Comparison of ENCODE assay signal across 2 cellular contexts in the genomic region with DNA sequence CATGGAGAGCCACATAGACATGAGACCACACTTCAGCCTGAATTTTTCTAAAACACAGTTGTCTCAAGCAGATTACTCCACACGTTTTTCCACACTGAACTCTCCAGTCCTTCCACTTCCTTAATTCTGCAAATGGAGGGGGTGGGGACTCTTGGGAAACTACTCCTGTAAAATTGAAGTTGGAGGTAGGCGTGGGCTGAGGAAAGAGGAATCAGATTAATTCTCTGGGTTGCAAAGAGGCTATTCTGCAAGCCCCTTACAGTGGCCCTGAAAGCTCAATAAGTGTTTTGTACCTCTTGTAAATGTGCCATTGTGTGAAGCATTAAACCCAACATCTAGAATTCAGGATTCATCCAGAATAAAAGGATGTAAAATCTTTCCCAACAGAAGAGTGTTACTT.
TF ChIP-seq lines count a peak whose summit lies in the region.

No MANE protein-coding gene starts in this region.

TF ChIP-seq in HCT116, 20 proteins besides CTCF, POLR2A, EP300 and RAD21 (continued from another document):
- TF ChIP-seq, protein P1, sequence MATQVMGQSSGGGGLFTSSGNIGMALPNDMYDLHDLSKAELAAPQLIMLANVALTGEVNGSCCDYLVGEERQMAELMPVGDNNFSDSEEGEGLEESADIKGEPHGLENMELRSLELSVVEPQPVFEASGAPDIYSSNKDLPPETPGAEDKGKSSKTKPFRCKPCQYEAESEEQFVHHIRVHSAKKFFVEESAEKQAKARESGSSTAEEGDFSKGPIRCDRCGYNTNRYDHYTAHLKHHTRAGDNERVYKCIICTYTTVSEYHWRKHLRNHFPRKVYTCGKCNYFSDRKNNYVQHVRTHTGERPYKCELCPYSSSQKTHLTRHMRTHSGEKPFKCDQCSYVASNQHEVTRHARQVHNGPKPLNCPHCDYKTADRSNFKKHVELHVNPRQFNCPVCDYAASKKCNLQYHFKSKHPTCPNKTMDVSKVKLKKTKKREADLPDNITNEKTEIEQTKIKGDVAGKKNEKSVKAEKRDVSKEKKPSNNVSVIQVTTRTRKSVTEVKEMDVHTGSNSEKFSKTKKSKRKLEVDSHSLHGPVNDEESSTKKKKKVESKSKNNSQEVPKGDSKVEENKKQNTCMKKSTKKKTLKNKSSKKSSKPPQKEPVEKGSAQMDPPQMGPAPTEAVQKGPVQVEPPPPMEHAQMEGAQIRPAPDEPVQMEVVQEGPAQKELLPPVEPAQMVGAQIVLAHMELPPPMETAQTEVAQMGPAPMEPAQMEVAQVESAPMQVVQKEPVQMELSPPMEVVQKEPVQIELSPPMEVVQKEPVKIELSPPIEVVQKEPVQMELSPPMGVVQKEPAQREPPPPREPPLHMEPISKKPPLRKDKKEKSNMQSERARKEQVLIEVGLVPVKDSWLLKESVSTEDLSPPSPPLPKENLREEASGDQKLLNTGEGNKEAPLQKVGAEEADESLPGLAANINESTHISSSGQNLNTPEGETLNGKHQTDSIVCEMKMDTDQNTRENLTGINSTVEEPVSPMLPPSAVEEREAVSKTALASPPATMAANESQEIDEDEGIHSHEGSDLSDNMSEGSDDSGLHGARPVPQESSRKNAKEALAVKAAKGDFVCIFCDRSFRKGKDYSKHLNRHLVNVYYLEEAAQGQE (IDR thresholded peaks at IDR 0.05; ENCODE audit: low read depth), result no peak
- TF ChIP-seq, protein P2, sequence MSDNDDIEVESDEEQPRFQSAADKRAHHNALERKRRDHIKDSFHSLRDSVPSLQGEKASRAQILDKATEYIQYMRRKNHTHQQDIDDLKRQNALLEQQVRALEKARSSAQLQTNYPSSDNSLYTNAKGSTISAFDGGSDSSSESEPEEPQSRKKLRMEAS (IDR thresholded peaks at IDR 0.05), result no peak
- no peak for TF ChIP-seq SIN3A (IDR thresholded peaks at IDR 0.05; ENCODE audit: low read depth)
- no peak for TF ChIP-seq ELF1 (IDR thresholded peaks at IDR 0.05; ENCODE audit: borderline replicate concordance, low read depth)
- TF ChIP-seq ZNF274 (IDR thresholded peaks at IDR 0.05; ENCODE audit: low read depth, low read length), result no peak
- TF ChIP-seq, protein P3, sequence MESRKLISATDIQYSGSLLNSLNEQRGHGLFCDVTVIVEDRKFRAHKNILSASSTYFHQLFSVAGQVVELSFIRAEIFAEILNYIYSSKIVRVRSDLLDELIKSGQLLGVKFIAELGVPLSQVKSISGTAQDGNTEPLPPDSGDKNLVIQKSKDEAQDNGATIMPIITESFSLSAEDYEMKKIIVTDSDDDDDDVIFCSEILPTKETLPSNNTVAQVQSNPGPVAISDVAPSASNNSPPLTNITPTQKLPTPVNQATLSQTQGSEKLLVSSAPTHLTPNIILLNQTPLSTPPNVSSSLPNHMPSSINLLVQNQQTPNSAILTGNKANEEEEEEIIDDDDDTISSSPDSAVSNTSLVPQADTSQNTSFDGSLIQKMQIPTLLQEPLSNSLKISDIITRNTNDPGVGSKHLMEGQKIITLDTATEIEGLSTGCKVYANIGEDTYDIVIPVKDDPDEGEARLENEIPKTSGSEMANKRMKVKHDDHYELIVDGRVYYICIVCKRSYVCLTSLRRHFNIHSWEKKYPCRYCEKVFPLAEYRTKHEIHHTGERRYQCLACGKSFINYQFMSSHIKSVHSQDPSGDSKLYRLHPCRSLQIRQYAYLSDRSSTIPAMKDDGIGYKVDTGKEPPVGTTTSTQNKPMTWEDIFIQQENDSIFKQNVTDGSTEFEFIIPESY (IDR thresholded peaks at IDR 0.05; ENCODE audit: extremely low read depth, insufficient replicate concordance, low read length), result no peak
- no peak for TF ChIP-seq TCF7L2 (IDR thresholded peaks at IDR 0.05; ENCODE audit: borderline replicate concordance, extremely low read depth, insufficient read depth, insufficient read length)
- no peak for TF ChIP-seq JUND (IDR thresholded peaks at IDR 0.05)

TF ChIP-seq in WTC11, 78 proteins besides CTCF, POLR2A, EP300 and RAD21 (continued from another document):
- TF ChIP-seq ZNF317 (CRISPR knock-in tag; IDR thresholded peaks at IDR 0.05; ENCODE audit: borderline replicate concordance, low read depth), result no peak
- TF ChIP-seq ZNF263 (CRISPR knock-in tag; IDR thresholded peaks at IDR 0.05; ENCODE audit: low read depth), result no peak
- no peak for TF ChIP-seq IRF2 (CRISPR knock-in tag; IDR thresholded peaks at IDR 0.05; ENCODE audit: borderline replicate concordance, low read depth)
- TF ChIP-seq, protein P4, sequence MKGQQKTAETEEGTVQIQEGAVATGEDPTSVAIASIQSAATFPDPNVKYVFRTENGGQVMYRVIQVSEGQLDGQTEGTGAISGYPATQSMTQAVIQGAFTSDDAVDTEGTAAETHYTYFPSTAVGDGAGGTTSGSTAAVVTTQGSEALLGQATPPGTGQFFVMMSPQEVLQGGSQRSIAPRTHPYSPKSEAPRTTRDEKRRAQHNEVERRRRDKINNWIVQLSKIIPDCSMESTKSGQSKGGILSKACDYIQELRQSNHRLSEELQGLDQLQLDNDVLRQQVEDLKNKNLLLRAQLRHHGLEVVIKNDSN (CRISPR knock-in tag; IDR thresholded peaks at IDR 0.05), result no peak
